Comparison of ENCODE assay signal across 8 cellular contexts in the genomic region with DNA sequence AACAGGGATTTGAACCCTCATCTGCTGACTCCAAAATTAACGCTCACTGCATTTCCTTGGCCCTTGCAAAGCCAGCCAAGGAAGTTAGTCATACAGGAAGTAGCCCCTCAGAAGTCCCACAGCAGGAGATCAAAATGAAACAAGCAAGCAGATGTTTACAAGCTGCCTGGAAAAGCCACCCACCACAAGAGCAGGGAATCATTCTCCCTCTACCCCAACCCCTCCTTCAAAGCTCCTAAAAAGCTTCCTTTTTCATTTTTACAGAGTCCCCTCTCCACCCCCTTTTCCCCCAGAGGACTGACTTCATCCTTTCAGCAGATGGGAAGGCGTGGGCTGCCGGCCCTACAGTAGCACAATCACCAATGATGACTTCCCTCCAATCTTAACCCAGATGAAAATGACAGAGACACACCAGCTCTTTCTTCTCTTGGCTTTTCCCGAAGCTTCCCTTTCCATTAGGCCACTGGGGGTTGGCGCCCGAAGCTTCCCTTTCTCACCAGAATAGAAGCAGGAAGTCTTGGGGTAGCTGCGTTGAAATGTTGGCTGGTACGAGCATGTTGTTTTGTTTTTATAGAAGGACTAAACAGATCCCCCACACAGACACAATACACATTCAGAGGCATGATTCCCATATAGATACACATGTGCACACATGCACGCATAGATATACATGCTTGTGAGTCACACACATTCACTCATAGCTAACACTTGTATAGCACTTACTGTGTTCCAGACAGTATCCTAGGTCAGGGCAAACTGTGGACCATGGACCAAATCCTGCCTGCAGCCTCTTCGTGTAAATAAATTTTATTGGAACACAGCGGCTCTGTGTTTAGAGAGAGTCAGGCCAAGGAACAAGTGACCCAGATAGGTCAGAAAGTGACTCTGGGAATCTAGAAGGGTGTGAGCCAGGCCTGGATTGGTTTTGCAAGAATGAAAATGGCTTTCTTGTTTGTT. TPM values are rescaled to one million over a fixed set of nuclear protein-coding genes. Genes with fewer than 3 reads are reported as not detected.
A peak's percentile ranks its signal among the peaks of the same experiment; 100 is the strongest.
DNase-seq lines count a peak whose midpoint lies in the region; ATAC-seq lines count a peak whose summit lies in the region.

No MANE protein-coding gene starts in this region.

- DNase-seq in Jurkat, Clone E6-1 (ENCODE audit: low read depth, low spot score): peak; percentile 52
- no peak for DNase-seq in activated CD4-positive, alpha-beta memory T cell treated with anti-CD3 and anti-CD28 coated beads, Interleukin-2, amount 10 ng/mL, durations not matched to agents 7 days and 5 days
- peak; percentile 82 for DNase-seq in Right ventricle myocardium inferior (ENCODE audit: missing footprints)
- no peak for DNase-seq in sciatic nerve (ENCODE audit: low spot score)
- no peak for DNase-seq in COLO668 (lab: John Stamatoyannopoulos, UW; ENCODE audit: unreplicated experiment)
- DNase-seq in SHP77 (lab: John Stamatoyannopoulos, UW): no peak

- no peak overlapping the region for H3K4me3 Mint-ChIP-seq in activated CD4-positive, alpha-beta memory T cell treated with anti-CD3 and anti-CD28 coated beads, Interleukin-2, amount 10 ng/mL, durations not matched to agents 7 days and 5 days

- peak overlapping the region; percentile 38 for H3K27ac Mint-ChIP-seq in activated CD4-positive, alpha-beta memory T cell treated with anti-CD3 and anti-CD28 coated beads, Interleukin-2, amount 10 ng/mL, durations not matched to agents 7 days and 5 days

- H3K27me3 Mint-ChIP-seq in activated CD4-positive, alpha-beta memory T cell treated with anti-CD3 and anti-CD28 coated beads, Interleukin-2, amount 10 ng/mL, durations not matched to agents 7 days and 5 days: no peaks in the 10 kb centered on the region

- peaks cover 5% of the 10 kb centered on the region for H3K9me3 Mint-ChIP-seq in activated CD4-positive, alpha-beta memory T cell treated with anti-CD3 and anti-CD28 coated beads, Interleukin-2, amount 10 ng/mL, durations not matched to agents 7 days and 5 days

- H3K36me3 Mint-ChIP-seq in activated CD4-positive, alpha-beta memory T cell treated with anti-CD3 and anti-CD28 coated beads, Interleukin-2, amount 10 ng/mL, durations not matched to agents 7 days and 5 days (ENCODE audit: low read depth): no peaks in the 10 kb centered on the region

- CTCF ChIA-PET in activated CD4-positive, alpha-beta memory T cell treated with anti-CD3 and anti-CD28 coated beads, Interleukin-2, amount 10 ng/mL, durations not matched to agents 7 days and 5 days (lab: Charles Lee): interaction anchor here (1.4 kb wide), 1 partner anchor 47 kb away, joined by 3 read pairs; no protein-coding TSS in a partner anchor

- H3K27ac ChIP-seq in BLaER1: peak overlapping the region; percentile 52

- 0 out of 2 replicates have a peak overlapping the region, but pooled peaks have one; percentile 11 for H3K4me3 ChIP-seq in BLaER1
- H3K4me3 ChIP-seq in Jurkat, Clone E6-1 (ENCODE audit: low read length): no peak overlapping the region

- peaks cover 59% of the 10 kb centered on the region for H3K4me1 ChIP-seq in BLaER1

- peak; percentile 81 for ATAC-seq in Right ventricle myocardium inferior
- ATAC-seq in sciatic nerve: peak; percentile 82
- no peak for ATAC-seq in GM19324 (IDR thresholded peaks at IDR 0.05; ENCODE audit: low FRiP score, unreplicated experiment)

- intact Hi-C loops in Right ventricle myocardium inferior (cut with DNase I): loop anchor here (2.0 kb wide), 1 partner anchor 16 kb away; no protein-coding TSS in a partner anchor
- intact Hi-C loops in sciatic nerve (cut with DNase I): no loop called here

- peak overlapping the region; percentile 66 for H3K4me2 ChIP-seq in BLaER1

- peaks cover 51% of the 10 kb centered on the region for H3K4me1 Mint-ChIP-seq in activated CD4-positive, alpha-beta memory T cell treated with anti-CD3 and anti-CD28 coated beads, Interleukin-2, amount 10 ng/mL, durations not matched to agents 7 days and 5 days

- peaks cover 7% of the 10 kb centered on the region for H3K9me3 ChIP-seq in BLaER1

- H3K36me3 ChIP-seq in BLaER1: no peaks in the 10 kb centered on the region

- POLR2A ChIA-PET in activated CD4-positive, alpha-beta memory T cell treated with anti-CD3 and anti-CD28 coated beads, Interleukin-2, amount 10 ng/mL, durations not matched to agents 7 days and 5 days (lab: Charles Lee): interaction anchor here (1.1 to 1.4 kb wide), 2 partner anchors 12 to 14 kb away, joined by 3 read pairs; no protein-coding TSS in a partner anchor

- no peaks in the 10 kb centered on the region for H4K20me1 ChIP-seq in BLaER1

- no peaks in the 10 kb centered on the region for H3K27me3 ChIP-seq in BLaER1

- peak overlapping the region; percentile 11; the same call in 1 of the 2 replicates for H3K9ac ChIP-seq in BLaER1

RNA-seq across cellular contexts. Expression of a gene that starts 17.4 kb away (rescaled TPM):
- polyA plus RNA-seq in Jurkat, Clone E6-1 (2012; ENCODE audit: insufficient read depth, insufficient read length): not detected
- 10 to 100 TPM; 11.1 to 11.2 TPM for total RNA-seq in activated CD4-positive, alpha-beta memory T cell treated with anti-CD3 and anti-CD28 coated beads, Interleukin-2, amount 10 ng/mL, durations not matched to agents 7 days and 5 days
- total RNA-seq in Right ventricle myocardium inferior (15.3 TPM), sciatic nerve (57.6 TPM)

RNA-seq across cellular contexts. Expression of a gene that starts 36.9 kb away (rescaled TPM):
- polyA plus RNA-seq in Jurkat, Clone E6-1 (2012; ENCODE audit: insufficient read depth, insufficient read length): not detected
- not detected for total RNA-seq in activated CD4-positive, alpha-beta memory T cell treated with anti-CD3 and anti-CD28 coated beads, Interleukin-2, amount 10 ng/mL, durations not matched to agents 7 days and 5 days
- total RNA-seq in Right ventricle myocardium inferior: 0.54 TPM
- total RNA-seq in sciatic nerve: 8.2 TPM

Comparison
In these comparisons a context has a peak if more than half of its experiments do, and no peak if none do; other contexts are left out.
1. DNase-seq: peak in Jurkat, Clone E6-1 (single experiment) and Right ventricle myocardium inferior (single experiment); none in activated CD4-positive, alpha-beta memory T cell treated with anti-CD3 and anti-CD28 coated beads, Interleukin-2, amount 10 ng/mL, durations not matched to agents 7 days and 5 days (single experiment), sciatic nerve (single experiment), COLO668 (single experiment) and SHP77 (0 of 2).